In the genomic region with DNA sequence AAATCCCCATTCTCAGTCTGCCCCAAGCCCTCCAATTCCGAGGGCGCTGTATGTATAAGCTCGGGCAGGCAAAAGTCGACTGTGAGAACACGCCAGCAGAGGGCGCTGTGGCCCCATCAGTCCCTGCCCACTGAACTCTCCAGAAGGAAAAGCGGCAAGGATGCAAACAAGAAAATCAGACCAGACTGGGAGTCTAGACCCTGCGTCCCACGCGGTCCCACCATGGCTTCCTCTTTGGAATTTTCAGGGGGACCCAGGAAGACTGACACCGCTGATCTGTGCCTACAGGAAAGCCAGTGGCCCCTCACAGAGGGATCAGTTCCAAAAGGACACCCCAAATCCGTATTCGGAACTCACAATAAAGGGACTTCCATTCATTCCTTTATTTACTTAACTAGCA, we compare ENCODE assay signal across 8 cellular contexts. TPM values are rescaled to one million over a fixed set of nuclear protein-coding genes. Genes with fewer than 3 reads are reported as not detected.
DNase-seq lines count a peak whose midpoint lies in the region; ATAC-seq and TF ChIP-seq lines count a peak whose summit lies in the region.

No MANE protein-coding gene starts in this region.

- ATAC-seq in GM19025 (IDR thresholded peaks at IDR 0.05; ENCODE audit: low read depth, unreplicated experiment) (peak; percentile 70), HG03342 (IDR thresholded peaks at IDR 0.05; ENCODE audit: unreplicated experiment) (peak; percentile 77)

- TF ChIP-seq CTCF in AG04450 (IDR thresholded peaks at IDR 0.05; ENCODE audit: low read depth, low read length) (peak; percentile 90), lower leg skin (IDR thresholded peaks at IDR 0.05) (peak in 1 of 3 donors; percentile 81)

- no peaks in the 10 kb centered on the region for H3K9me3 Mint-ChIP-seq in activated CD4-positive, alpha-beta T cell treated with anti-CD3 and anti-CD28 coated beads, Interleukin-2, amount 10 ng/mL, durations not matched to agents 7 days and 5 days

- H3K36me3 Mint-ChIP-seq in activated CD4-positive, alpha-beta T cell treated with anti-CD3 and anti-CD28 coated beads, Interleukin-2, amount 10 ng/mL, durations not matched to agents 7 days and 5 days (ENCODE audit: low read depth) = no peaks in the 10 kb centered on the region

- WGBS in lower leg skin, 2 donors = 11 to 15% methylated on average over 13 of the region's 13 CpGs

- peak; percentile 63 for DNase-seq in AG04450 (ENCODE audit: low read depth, low spot score)
- DNase-seq in NCI-H510A treated with DMSO at 0.1 percent for 48 hours (lab: John Stamatoyannopoulos, UW) = peak; percentile 83
- peak; percentile 74 for DNase-seq in activated CD4-positive, alpha-beta T cell treated with anti-CD3 and anti-CD28 coated beads, Interleukin-2, amount 10 ng/mL, durations not matched to agents 7 days and 5 days
- peak; percentile 91 for DNase-seq in dermis blood vessel endothelial cell
- peak; percentile 80 to 97 for DNase-seq in lower leg skin (ENCODE audit: low spot score in 2 of 2)
- DNase-seq in stimulated activated CD4-positive, alpha-beta T cell treated with anti-CD3 and anti-CD28 coated beads, Interleukin-4, amount 100 ng/mL, for 48 hours (ENCODE audit: low read depth in 2 of 2) = peak; percentile 64 to 71

- peaks cover 1% of the 10 kb centered on the region for H3K4me1 Mint-ChIP-seq in activated CD4-positive, alpha-beta T cell treated with anti-CD3 and anti-CD28 coated beads, Interleukin-2, amount 10 ng/mL, durations not matched to agents 7 days and 5 days

- no peak overlapping the region for H3K27ac Mint-ChIP-seq in activated CD4-positive, alpha-beta T cell treated with anti-CD3 and anti-CD28 coated beads, Interleukin-2, amount 10 ng/mL, durations not matched to agents 7 days and 5 days

- no peaks in the 10 kb centered on the region for H3K9me3 ChIP-seq in AG04450 (ENCODE audit: control insufficient read depth, insufficient read depth, low read length)

- POLR2A ChIA-PET in AG04450 (lab: Yijun Ruan, JAX) = no interaction called here
- POLR2A ChIA-PET in activated CD4-positive, alpha-beta T cell treated with anti-CD3 and anti-CD28 coated beads, Interleukin-2, amount 10 ng/mL, durations not matched to agents 7 days and 5 days (lab: Charles Lee) = no interaction called here

- H3K4me3 ChIP-seq in AG04450 (ENCODE audit: low read depth, low read length) = no peak overlapping the region
- no peak overlapping the region for H3K4me3 ChIP-seq in lower leg skin (ENCODE audit: low read depth, poor library complexity, severe bottlenecking)

- no peak for TF ChIP-seq POLR2A in lower leg skin (IDR thresholded peaks at IDR 0.05)

- no peaks in the 10 kb centered on the region for H3K27me3 Mint-ChIP-seq in activated CD4-positive, alpha-beta T cell treated with anti-CD3 and anti-CD28 coated beads, Interleukin-2, amount 10 ng/mL, durations not matched to agents 7 days and 5 days

- CTCF ChIA-PET in AG04450 (lab: Charles Lee) = interaction anchor here (0.6 to 7.9 kb wide), 20 partner anchors 9 to 543 kb away, joined by 3 to 101 read pairs (median 5); no protein-coding TSS in a partner anchor
- CTCF ChIA-PET in activated CD4-positive, alpha-beta T cell treated with anti-CD3 and anti-CD28 coated beads, Interleukin-2, amount 10 ng/mL, durations not matched to agents 7 days and 5 days (lab: Charles Lee) = interaction anchor here (0.9 to 2.3 kb wide), 2 partner anchors 10 to 471 kb away, joined by 3 to 15 read pairs; no protein-coding TSS in a partner anchor

- no peak overlapping the region for H3K27ac ChIP-seq in AG04450 (ENCODE audit: low read depth, low read length)

- no peaks in the 10 kb centered on the region for H3K27me3 ChIP-seq in AG04450 (ENCODE audit: control insufficient read depth, insufficient read depth, low read length)

- no peak overlapping the region for H3K4me3 Mint-ChIP-seq in activated CD4-positive, alpha-beta T cell treated with anti-CD3 and anti-CD28 coated beads, Interleukin-2, amount 10 ng/mL, durations not matched to agents 7 days and 5 days

- intact Hi-C loops in lower leg skin (cut with DNase I; ENCODE audit: low total_unique reads) = loop anchor here (10.0 kb wide), 1 partner anchor 832 kb away; the partner anchor contains the start of gene AXDND1

RNA-seq across cellular contexts. Expression of gene TEX35, which starts 19.5 kb away (rescaled TPM):
- polyA plus RNA-seq in AG04450 (2011; rRNA removed) = not detected in 2 replicates
- polyA minus RNA-seq in AG04450 (2011; rRNA and poly(A)+ RNA removed) = not detected in 2 replicates
- total RNA-seq in activated CD4-positive, alpha-beta T cell treated with anti-CD3 and anti-CD28 coated beads, Interleukin-2, amount 10 ng/mL, durations not matched to agents 7 days and 5 days = not detected
- total RNA-seq in dermis blood vessel endothelial cell (not detected in 2 replicates), lower leg skin (1 to 10 TPM in 1 of 4 donors, not detected in 3; 1.4 TPM)

RNA-seq across cellular contexts. Expression of gene CLEC20A, which starts 35.6 kb away (rescaled TPM):
- not detected in 2 replicates for polyA plus RNA-seq in AG04450 (2011; rRNA removed)
- polyA minus RNA-seq in AG04450 (2011; rRNA and poly(A)+ RNA removed) = not detected in 2 replicates
- not detected for total RNA-seq in activated CD4-positive, alpha-beta T cell treated with anti-CD3 and anti-CD28 coated beads, Interleukin-2, amount 10 ng/mL, durations not matched to agents 7 days and 5 days
- total RNA-seq in dermis blood vessel endothelial cell (0.09 TPM in 1 of 2 replicates, not detected in the other), lower leg skin (not detected)
